In the genomic region with DNA sequence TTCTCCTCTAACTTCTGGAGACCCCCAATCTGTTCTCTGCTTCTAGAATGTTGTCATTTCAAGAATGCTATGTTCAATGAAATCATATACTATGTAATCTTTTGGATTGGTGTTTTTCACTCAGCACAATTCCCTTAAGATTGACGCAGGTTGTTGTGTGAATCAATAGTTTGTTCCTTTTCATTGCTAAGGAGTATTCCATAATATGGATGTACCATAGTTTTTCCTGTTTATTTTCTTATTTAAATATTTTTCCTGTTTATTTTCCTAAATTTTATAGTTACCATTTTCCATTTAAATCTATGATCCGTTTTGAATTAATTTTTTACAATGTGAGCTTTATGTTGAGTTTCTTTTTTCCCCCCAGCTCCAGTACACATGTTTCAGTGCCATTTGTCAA, we compare ENCODE assay signal across 3 cellular contexts.
"Had no signal": no experiment of that assay in that cellular context is flagged by ENCODE, and none has a peak within 500 bp of the region (broad histone marks: within the 10 kb centered on the region; RNA-seq: fewer than 3 reads in every experiment).

No MANE protein-coding gene starts in this region.

- ATAC-seq: GM12878 had no signal

- DNase-seq: GDM1, GF-D8 had no signal

- H3K4me3 ChIP-seq: GM12878 had no signal
